8 cellular contexts compared by ENCODE assay signal in the genomic region with DNA sequence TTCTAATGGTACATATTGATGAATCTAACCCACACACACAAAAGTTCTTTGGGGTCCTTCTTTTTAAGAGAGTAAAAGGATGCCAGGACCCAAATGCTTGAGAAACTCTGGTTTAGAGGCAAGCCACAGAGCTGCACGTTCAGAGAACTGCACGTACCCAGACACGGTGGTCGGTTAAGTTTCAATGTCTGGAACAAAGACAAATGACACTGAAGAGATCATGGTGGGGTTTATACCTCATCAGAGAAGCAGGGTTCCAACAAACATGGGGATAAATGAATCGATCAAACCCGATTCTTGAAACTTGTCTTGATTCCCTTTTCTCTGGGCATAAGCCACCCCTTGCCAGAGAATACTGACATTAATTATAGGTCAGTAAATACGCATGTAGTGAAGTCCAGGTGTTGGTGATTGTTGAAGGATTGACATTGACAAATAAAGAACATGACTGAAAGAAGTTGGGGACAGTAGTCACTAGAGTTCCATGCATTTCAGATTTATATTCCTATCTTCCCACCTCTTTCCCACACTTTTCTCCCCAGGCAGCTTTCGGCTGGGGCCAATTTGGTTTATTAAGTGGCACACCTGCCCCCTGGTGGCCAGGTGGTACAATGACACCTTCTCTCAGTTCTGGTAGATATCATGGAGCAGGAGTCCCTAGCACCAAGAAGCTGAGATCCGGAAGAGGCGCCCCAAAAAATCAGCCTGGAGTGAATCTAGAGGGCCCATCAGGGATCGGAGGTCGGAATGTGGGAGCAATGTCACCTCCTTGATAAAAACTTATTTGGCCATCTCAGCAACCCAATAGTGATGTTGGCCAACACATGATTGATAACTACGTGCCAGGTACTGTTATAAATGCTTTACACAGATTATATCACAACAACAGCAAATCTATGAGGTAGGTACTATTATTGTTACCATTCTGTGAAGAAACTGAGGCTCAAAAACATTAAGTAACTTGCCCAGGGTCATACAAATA. TPM values are rescaled to one million over a fixed set of nuclear protein-coding genes. Genes with fewer than 3 reads are reported as not detected.
DNase-seq lines count a peak whose midpoint lies in the region; ATAC-seq and TF ChIP-seq lines count a peak whose summit lies in the region.

No MANE protein-coding gene starts in this region.

- H3K27me3 ChIP-seq in left lung, result no peaks in the 10 kb centered on the region

- CTCF ChIA-PET in AG04449 (lab: Yijun Ruan, JAX), result interaction anchor here (1.0 to 28.0 kb wide), 27 partner anchors 10 to 782 kb away, joined by 3 to 1054 read pairs (median 13); a partner anchor contains a TSS

- no peaks in the 10 kb centered on the region for H3K9me3 ChIP-seq in left lung

- H3K36me3 Mint-ChIP-seq in stimulated activated memory B cell treated with anti-CD40 and anti-IgM and Interleukin-4, amounts not matched to agents 10 μg/mL and 1 μg/mL and 100 μg/mL, for 72 hours, result no peaks in the 10 kb centered on the region

- H3K36me3 ChIP-seq in left lung, result no peaks in the 10 kb centered on the region

- no peak overlapping the region for H3K4me3 Mint-ChIP-seq in stimulated activated memory B cell treated with anti-CD40 and anti-IgM and Interleukin-4, amounts not matched to agents 10 μg/mL and 1 μg/mL and 100 μg/mL, for 72 hours

- no peak overlapping the region for H3K27ac ChIP-seq in left lung

- peak; percentile 80 for TF ChIP-seq CTCF in AG04449 (IDR thresholded peaks at IDR 0.05; ENCODE audit: insufficient read depth, low read length, missing control alignments)
- TF ChIP-seq CTCF in choroid plexus epithelial cell (conservative IDR thresholded peaks at IDR 0.05; ENCODE audit: low read depth, low read length), result peak; percentile 90
- peak; percentile 75 to 93 for TF ChIP-seq CTCF in left lung (IDR thresholded peaks at IDR 0.05)

- peaks cover 52% of the 10 kb centered on the region for H3K4me1 Mint-ChIP-seq in stimulated activated memory B cell treated with anti-CD40 and anti-IgM and Interleukin-4, amounts not matched to agents 10 μg/mL and 1 μg/mL and 100 μg/mL, for 72 hours

- H3K4me3 ChIP-seq in AG04449 (ENCODE audit: low read depth, low read length) (no peak overlapping the region), choroid plexus epithelial cell (ENCODE audit: low read depth, low read length) (no peak overlapping the region), left lung (no peak overlapping the region)

- H3K4me1 ChIP-seq in left lung, result peaks cover 6 to 32% of the 10 kb centered on the region in 2 donors

- no peaks in the 10 kb centered on the region for H3K9me3 Mint-ChIP-seq in stimulated activated memory B cell treated with anti-CD40 and anti-IgM and Interleukin-4, amounts not matched to agents 10 μg/mL and 1 μg/mL and 100 μg/mL, for 72 hours

- intact Hi-C loops in left lung (cut with DNase I), result loop anchor here in 1 of 2 donors (2.0 to 10.0 kb wide), 3 partner anchors 40 to 123 kb away; a partner anchor contains a TSS

- DNase-seq in AG04449 (ENCODE audit: low read depth, low spot score), result no peak
- DNase-seq in NCI-H2107 (lab: John Stamatoyannopoulos, UW), result peak; percentile 67
- DNase-seq in activated CD4-positive, CD25-positive, alpha-beta regulatory T cell treated with anti-CD3 and anti-CD28 coated beads, Interleukin-2, amount 50 U/mL, for 72 hours, result peak; percentile 72
- DNase-seq in choroid plexus epithelial cell (ENCODE audit: low read depth), result peak; percentile 79
- DNase-seq in left lung, result no peak
- no peak for DNase-seq in SKM-1 (lab: John Stamatoyannopoulos, UW; ENCODE audit: unreplicated experiment)

- peak overlapping the region; percentile 91 for H3K27ac Mint-ChIP-seq in stimulated activated memory B cell treated with anti-CD40 and anti-IgM and Interleukin-4, amounts not matched to agents 10 μg/mL and 1 μg/mL and 100 μg/mL, for 72 hours

- ATAC-seq in GM18907 (IDR thresholded peaks at IDR 0.05; ENCODE audit: unreplicated experiment) (peak; percentile 51), left lung (peak; percentile 85)
- ATAC-seq in stimulated activated memory B cell treated with anti-CD40 and anti-IgM and Interleukin-4, amounts not matched to agents 10 μg/mL and 1 μg/mL and 100 μg/mL, for 72 hours, result peak; percentile 32

- H3K27me3 Mint-ChIP-seq in stimulated activated memory B cell treated with anti-CD40 and anti-IgM and Interleukin-4, amounts not matched to agents 10 μg/mL and 1 μg/mL and 100 μg/mL, for 72 hours, result no peaks in the 10 kb centered on the region

- POLR2A ChIA-PET in AG04449 (lab: Yijun Ruan, JAX), result interaction anchor here (0.7 to 1.9 kb wide), 2 partner anchors 17 to 57 kb away, joined by 3 to 6 read pairs; no protein-coding TSS in a partner anchor

RNA-seq across cellular contexts. Expression of a gene that starts 17.8 kb away (rescaled TPM):
- total RNA-seq in left lung, result 100 to 1,000 TPM; 102 to 115 TPM

Comparison
In these comparisons a context has a peak if more than half of its experiments do, and no peak if none do; other contexts are left out.
1. DNase-seq: peak in NCI-H2107 (single experiment), activated CD4-positive, CD25-positive, alpha-beta regulatory T cell treated with anti-CD3 and anti-CD28 coated beads, Interleukin-2, amount 50 U/mL, for 72 hours (single experiment) and choroid plexus epithelial cell (single experiment); none in AG04449 (single experiment), left lung (0 of 2) and SKM-1 (single experiment).
2. ATAC-seq: peak in every context shown above with its lines; median percentile 85 in left lung; 51 in GM18907; 32 in stimulated activated memory B cell treated with anti-CD40 and anti-IgM and Interleukin-4, amounts not matched to agents 10 μg/mL and 1 μg/mL and 100 μg/mL, for 72 hours.
3. Peak in every context shown above with its lines, with median percentiles within 50 percentile points of each other: CTCF ChIP-seq.